ENCODE assay signal across 25 cellular contexts in the genomic region with DNA sequence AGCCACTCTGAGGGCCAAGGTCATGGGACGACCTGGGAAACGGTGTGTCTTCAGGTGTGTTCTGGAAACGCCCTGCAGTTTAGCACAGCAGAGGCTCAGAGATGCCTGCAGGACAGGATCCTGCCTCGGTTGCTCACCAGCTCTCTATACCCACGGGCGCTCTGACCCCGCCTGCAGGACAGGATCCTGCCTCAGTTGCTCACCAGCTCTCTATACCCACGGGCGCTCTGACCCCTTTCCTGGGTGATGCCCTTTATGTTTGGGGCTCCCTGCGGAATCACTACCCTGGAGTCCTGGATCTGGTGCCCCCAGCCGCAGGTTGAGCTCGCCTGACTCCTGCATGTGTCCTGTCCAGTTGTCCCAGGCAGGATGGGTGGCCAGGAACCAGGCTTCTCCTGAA. TPM values are rescaled to one million over a fixed set of nuclear protein-coding genes. Genes with fewer than 3 reads are reported as not detected.
"Had no signal": no experiment of that assay in that cellular context is flagged by ENCODE, and none has a peak within 500 bp of the region (broad histone marks: within the 10 kb centered on the region; RNA-seq: fewer than 3 reads in every experiment).

No MANE protein-coding gene starts in this region.

- H3K27me3 ChIP-seq: SJSA1 had no signal

- ATAC-seq: K562 had no signal

- H3K4me3 ChIP-seq: K562, SJSA1, SK-N-MC had no signal

- H3K9me3 ChIP-seq: SJSA1 had no signal

- H3K9me3 Mint-ChIP-seq: IgD-negative memory B cell had no signal

- H3K27ac ChIP-seq: HL-60, KMS-11, SJSA1, SK-N-MC had no signal

- DNase-seq: Kasumi-1, MM.1S, NCI-H1105, NCI-H1417, NCI-H1436 treated with DMSO at 0.1 percent for 48 hours, NCI-H1694, NCI-H2029, NCI-H2081 treated with DMSO at 0.1 percent for 48 hours, NCI-H2171, NCI-H226, NCI-H446, NCI-H510A, NCI-H524 treated with DMSO at 0.1 percent for 48 hours, NCI-H69, NCI-H774, Right ventricle myocardium superior, RPMI8226, SIG-M5, SW 1271 had no signal

- H3K4me2 ChIP-seq: KMS-11 had no signal

- H3K9ac ChIP-seq: KMS-11 had no signal

RNA-seq across cellular contexts. Expression of gene TFF3, which starts 32.5 kb away (rescaled TPM):
- total RNA-seq: SJSA1 had no signal
